Comparison of ENCODE assay signal across 11 cellular contexts in genomic region chr21:25298512-25299491, GRCh38.
A peak's percentile ranks its signal among the peaks of the same experiment; 100 is the strongest.
DNase-seq lines count a peak whose midpoint lies in the region; ATAC-seq, FAIRE-seq and TF ChIP-seq lines count a peak whose summit lies in the region.
"Had no signal": no experiment of that assay in that cellular context is flagged by ENCODE, and none has a peak within 500 bp of the region (broad histone marks: within the 10 kb centered on the region; RNA-seq: fewer than 3 reads in every experiment).

No MANE protein-coding gene starts in this region.

- in situ Hi-C loops in K562 (cut with MboI), result no loop called here

- TF ChIP-seq CTCF in K562 (IDR thresholded peaks at IDR 0.05 in 2 of 3, conservative IDR thresholded peaks at IDR 0.05 in 1 of 3; ENCODE audit: insufficient read depth in 2 of 3, low read depth in 1 of 3, low read length in 3 of 3) (no peak), left ventricle myocardium inferior (IDR thresholded peaks at IDR 0.05; ENCODE audit: borderline replicate concordance) (no peak)

- H3K27me3 ChIP-seq in K562 (ENCODE audit: control insufficient read depth in 2 of 2, insufficient read depth in 2 of 2, low read length in 2 of 2) (no peaks in the 10 kb centered on the region), left ventricle myocardium inferior (ENCODE audit: low read depth) (no peaks in the 10 kb centered on the region)

- H3K36me3 ChIP-seq in K562 (ENCODE audit: control insufficient read depth, insufficient read depth, low read length) (no peaks in the 10 kb centered on the region), left ventricle myocardium inferior (no peaks in the 10 kb centered on the region)

- DNase-seq in K562 (ENCODE audit: extremely low read depth in 1 of 4, low spot score in 3 of 4) (no peak), left ventricle myocardium inferior (no peak), NCI-H1092 (lab: John Stamatoyannopoulos, UW) (no peak), DMS 273 (lab: John Stamatoyannopoulos, UW; ENCODE audit: unreplicated experiment) (no peak), SK-N-DZ (ENCODE audit: low spot score) (no peak)
- DNase-seq: amygdala, DND-41, hippocampal formation had no signal

- no peaks in the 10 kb centered on the region for H3K79me2 ChIP-seq in K562 (ENCODE audit: control insufficient read depth, insufficient read depth, low read length)

- no peak overlapping the region for H3K4me3 ChIP-seq in K562
- H3K4me3 ChIP-seq in left ventricle myocardium inferior, result no peak overlapping the region

- POLR2A ChIA-PET in K562 (lab: Yijun Ruan, JAX), result no interaction called here

- H3K4me1 ChIP-seq in K562 (replicated peaks in 1 of 2; ENCODE audit: control insufficient read depth in 2 of 2, insufficient read depth in 2 of 2, low read length in 2 of 2) (no peaks in the 10 kb centered on the region), left ventricle myocardium inferior (no peaks in the 10 kb centered on the region)

- no peak overlapping the region for H3K4me2 ChIP-seq in K562 (ENCODE audit: insufficient read depth, low read length)

- FAIRE-seq in K562 (lab: Jason Lieb, UNC), result no peak

- TF ChIP-seq RAD21 in K562 (CRISPR knock-in tag; conservative IDR thresholded peaks at IDR 0.05 in 1 of 2, IDR thresholded peaks at IDR 0.05 in 1 of 2), result no peak

- no peak overlapping the region for H2AFZ ChIP-seq in K562 (ENCODE audit: low read depth, low read length)

- no peak for TF ChIP-seq POLR2A in K562 (conservative IDR thresholded peaks at IDR 0.05)

- ATAC-seq in GM18511 (IDR thresholded peaks at IDR 0.05; ENCODE audit: unreplicated experiment) (peak; percentile 96), GM21576 (IDR thresholded peaks at IDR 0.05; ENCODE audit: unreplicated experiment) (peak; percentile 91), HG03457 (IDR thresholded peaks at IDR 0.05; ENCODE audit: unreplicated experiment) (peak; percentile 93), K562 (no peak)

- H3K9me1 ChIP-seq in K562 (ENCODE audit: control insufficient read depth, insufficient read depth, low read length), result no peaks in the 10 kb centered on the region

- no peak for TF ChIP-seq EP300 in K562 (IDR thresholded peaks at IDR 0.05; ENCODE audit: low read length)

- intact Hi-C loops in K562 (cut with micrococcal nuclease), result no loop called here
- intact Hi-C loops in left ventricle myocardium inferior (cut with micrococcal nuclease), result no loop called here

- H3K9me3 ChIP-seq in K562 (replicated peaks; ENCODE audit: control insufficient read depth, insufficient read depth, low read depth, low read length), result no peaks in the 10 kb centered on the region
- H3K9me3 ChIP-seq in left ventricle myocardium inferior (replicated peaks), result peaks cover 9% of the 10 kb centered on the region

- WGBS in K562 (ENCODE audit: insufficient coverage, low coverage, missing lambda C conversion rate), result 2% methylated on average over 2 of the region's 2 CpGs

- H3K27ac ChIP-seq in K562 (ENCODE audit: extremely low read depth, low read depth, low read length), result no peak overlapping the region
- H3K27ac ChIP-seq in left ventricle myocardium inferior (replicated peaks), result no peak overlapping the region

- CTCF ChIA-PET in K562 (lab: Yijun Ruan, JAX; ENCODE audit: low intra/inter-chr PET ratio), result no interaction called here

- no peaks in the 10 kb centered on the region for H4K20me1 ChIP-seq in K562 (replicated peaks; ENCODE audit: control insufficient read depth, insufficient read depth, low read length)

- no TSS peak for BruUV-seq in K562 (replicated peaks; lab: Mats Ljungman, UMichigan)

- H3K9ac ChIP-seq in K562 (ENCODE audit: insufficient read depth in 1 of 2, low read depth in 2 of 2, low read length in 2 of 2), result no peak overlapping the region

TF ChIP-seq in K562, 482 proteins besides CTCF, POLR2A, EP300 and RAD21:
- TF ChIP-seq BRF1 (IDR thresholded peaks at IDR 0.05; ENCODE audit: borderline replicate concordance, extremely low read depth, insufficient read length) (no peak), CEBPG (CRISPR knock-in tag; IDR thresholded peaks at IDR 0.05) (no peak), CEBPG (tag; conservative IDR thresholded peaks at IDR 0.05 in 1 of 2, IDR thresholded peaks at IDR 0.05 in 1 of 2) (peak in 1 of 2 experiments; percentile 65; a peak in 2 of 4 replicates), NR1H2 (CRISPR knock-in tag; IDR thresholded peaks at IDR 0.05) (no peak), CEBPB (tag; IDR thresholded peaks at IDR 0.05) (peak; percentile 72)
